8 cellular contexts compared by ENCODE assay signal in genomic region chr4:77052352-77052751, GRCh38. TPM values are rescaled to one million over a fixed set of nuclear protein-coding genes. Genes with fewer than 3 reads are reported as not detected.
DNase-seq lines count a peak whose midpoint lies in the region; ATAC-seq and TF ChIP-seq lines count a peak whose summit lies in the region.

No MANE protein-coding gene starts in this region.

- H3K27ac ChIP-seq in OCI-LY1 (ENCODE audit: low read depth, low read length, poor library complexity, severe bottlenecking) (no peak overlapping the region), foreskin keratinocyte (no peak overlapping the region)

- no peak overlapping the region for H2AFZ ChIP-seq in OCI-LY1 (ENCODE audit: low read length)

- TF ChIP-seq CTCF in OCI-LY1 (IDR thresholded peaks at IDR 0.05; ENCODE audit: low read length) (peak; percentile 92), foreskin keratinocyte (conservative IDR thresholded peaks at IDR 0.05) (peak; percentile 80)

- no peaks in the 10 kb centered on the region for H4K20me1 ChIP-seq in OCI-LY1 (ENCODE audit: insufficient read depth, low read length)

- no peaks in the 10 kb centered on the region for H3K27me3 ChIP-seq in OCI-LY1 (ENCODE audit: insufficient read depth, low read length)
- H3K27me3 ChIP-seq in foreskin keratinocyte = no peaks in the 10 kb centered on the region

- no peaks in the 10 kb centered on the region for H3K9me3 Mint-ChIP-seq in activated T-cell treated with anti-CD3 and anti-CD28 coated beads, Interleukin-2, amount 50 U/mL, for 4 hours

- no peaks in the 10 kb centered on the region for H3K9me2 ChIP-seq in OCI-LY1 (ENCODE audit: low read depth, low read length)

- no peaks in the 10 kb centered on the region for H3K79me2 ChIP-seq in OCI-LY1 (ENCODE audit: insufficient read depth, low read length)

- H3K4me3 ChIP-seq in OCI-LY1 (ENCODE audit: low read depth, low read length, poor library complexity, severe bottlenecking) = no peak overlapping the region

- H3K36me3 Mint-ChIP-seq in activated T-cell treated with anti-CD3 and anti-CD28 coated beads, Interleukin-2, amount 50 U/mL, for 4 hours (ENCODE audit: insufficient read depth) = peaks cover 38% of the 10 kb centered on the region

- H3K4me1 Mint-ChIP-seq in activated T-cell treated with anti-CD3 and anti-CD28 coated beads, Interleukin-2, amount 50 U/mL, for 4 hours (ENCODE audit: low read depth) = peaks cover 6% of the 10 kb centered on the region

- intact Hi-C loops in Right ventricle myocardium inferior (cut with DNase I) (loop anchor here (5.0 kb wide), 1 partner anchor 150 kb away; no protein-coding TSS in a partner anchor), left ventricle myocardium superior (cut with micrococcal nuclease) (loop anchor here (5.0 kb wide), 1 partner anchor 150 kb away; no protein-coding TSS in a partner anchor)

- H3K4me3 Mint-ChIP-seq in activated T-cell treated with anti-CD3 and anti-CD28 coated beads, Interleukin-2, amount 50 U/mL, for 4 hours = no peak overlapping the region

- ATAC-seq in Right ventricle myocardium inferior (peak; percentile 37), left ventricle myocardium superior (no peak), foreskin keratinocyte (peak; percentile 61), GM18520 (IDR thresholded peaks at IDR 0.05; ENCODE audit: unreplicated experiment) (no peak)
- peak; percentile 59 to 74 for ATAC-seq in activated T-cell treated with anti-CD3 and anti-CD28 coated beads, Interleukin-2, amount 50 U/mL, for 4 hours

- peaks cover 96% of the 10 kb centered on the region for H3K36me3 ChIP-seq in OCI-LY1 (ENCODE audit: insufficient read depth, low read length)

- no peaks in the 10 kb centered on the region for H3K9me3 ChIP-seq in OCI-LY1 (ENCODE audit: low read length)

- H3K4me1 ChIP-seq in OCI-LY1 (ENCODE audit: insufficient read depth, low read length, severe bottlenecking) (no peaks in the 10 kb centered on the region), foreskin keratinocyte (peaks cover 22% of the 10 kb centered on the region)

- H3K4me2 ChIP-seq in OCI-LY1 (ENCODE audit: low read length) = no peak overlapping the region

- H3K27me3 Mint-ChIP-seq in activated T-cell treated with anti-CD3 and anti-CD28 coated beads, Interleukin-2, amount 50 U/mL, for 4 hours (ENCODE audit: low read depth) = no peaks in the 10 kb centered on the region

- H3F3A ChIP-seq in OCI-LY1 (ENCODE audit: insufficient read depth, low read length) = peaks cover 9% of the 10 kb centered on the region; the same call in 1 of the 2 replicates

- no peak overlapping the region for H3K9ac ChIP-seq in OCI-LY1 (ENCODE audit: low read length)

- DNase-seq in Right ventricle myocardium inferior (ENCODE audit: missing footprints) (no peak), left ventricle myocardium superior (no peak), foreskin keratinocyte (no peak), cerebellum (ENCODE audit: low spot score) (no peak)
- DNase-seq in activated T-cell treated with anti-CD3 and anti-CD28 coated beads, Interleukin-2, amount 50 U/mL, for 4 hours = peak; percentile 62
- peak; percentile 9 to 40 for DNase-seq in stimulated activated CD4-positive, alpha-beta T cell treated with anti-CD3 and anti-CD28 coated beads, Interleukin-15, amount 100 ng/mL, for 48 hours (ENCODE audit: low read depth in 2 of 2)

RNA-seq across cellular contexts. Expression of gene CCNI, which starts 23.4 kb away (rescaled TPM):
- total RNA-seq in Right ventricle myocardium inferior = 251 TPM
- 294 TPM for total RNA-seq in left ventricle myocardium superior
- total RNA-seq in activated T-cell treated with anti-CD3 and anti-CD28 coated beads, Interleukin-2, amount 50 U/mL, for 4 hours = 100 to 1,000 TPM; 108 to 123 (median 114) TPM
- total RNA-seq in foreskin keratinocyte = 325 and 343 TPM in 2 replicates
- 169 and 201 TPM in 2 replicates for polyA plus RNA-seq in foreskin keratinocyte
- 296 TPM for total RNA-seq in cerebellum

Comparison
In these comparisons a context has a peak if more than half of its experiments do, and no peak if none do; other contexts are left out.
1. ATAC-seq: peak in Right ventricle myocardium inferior (single experiment), activated T-cell treated with anti-CD3 and anti-CD28 coated beads, Interleukin-2, amount 50 U/mL, for 4 hours (2 of 2) and foreskin keratinocyte (single experiment); none in left ventricle myocardium superior (single experiment) and GM18520 (single experiment).
2. DNase-seq: peak in activated T-cell treated with anti-CD3 and anti-CD28 coated beads, Interleukin-2, amount 50 U/mL, for 4 hours (single experiment) and stimulated activated CD4-positive, alpha-beta T cell treated with anti-CD3 and anti-CD28 coated beads, Interleukin-15, amount 100 ng/mL, for 48 hours (2 of 2); none in Right ventricle myocardium inferior (single experiment), left ventricle myocardium superior (single experiment), foreskin keratinocyte (0 of 2) and cerebellum (single experiment).